17 cellular contexts compared by ENCODE assay signal in the genomic region with DNA sequence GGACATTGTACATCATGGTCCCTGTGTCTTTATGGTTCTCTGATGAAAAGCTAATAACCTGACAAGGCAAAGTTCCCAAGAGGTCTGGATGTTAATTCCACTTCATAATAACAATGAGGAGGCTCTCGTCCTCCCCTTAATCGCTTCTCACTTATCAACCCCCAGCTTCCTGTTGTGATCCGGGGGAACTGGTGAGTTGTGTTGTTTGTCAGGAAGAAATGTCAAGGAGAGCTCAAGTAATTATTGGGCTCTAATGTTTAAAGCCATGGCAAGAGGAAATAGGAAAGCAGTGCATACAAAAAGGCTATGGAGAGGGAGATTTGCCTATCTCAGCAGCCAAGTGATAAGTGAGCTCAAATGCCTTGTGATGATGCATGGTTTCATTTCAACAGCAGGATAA. TPM values are rescaled to one million over a fixed set of nuclear protein-coding genes. Genes with fewer than 3 reads are reported as not detected.
"Had no signal": no experiment of that assay in that cellular context is flagged by ENCODE, and none has a peak within 500 bp of the region (broad histone marks: within the 10 kb centered on the region; RNA-seq: fewer than 3 reads in every experiment).

No MANE protein-coding gene starts in this region.

- H3K4me3 ChIP-seq: body of pancreas, coronary artery, right atrium auricular region, smooth muscle cell, stomach had no signal

- H3K36me3 Mint-ChIP-seq: activated naive CD4-positive, alpha-beta T cell treated with anti-CD3 and anti-CD28 coated beads, Interleukin-2, amount 50 U/mL, for 72 hours; natural killer cell; WTC11 had no signal

- H3K27me3 Mint-ChIP-seq: activated CD4-positive, alpha-beta memory T cell treated with anti-CD3 and anti-CD28 coated beads, Interleukin-2, amount 10 ng/mL, durations not matched to agents 7 days and 5 days; central memory CD8-positive, alpha-beta T cell had no signal

- H3K4me1 Mint-ChIP-seq: activated CD4-positive, alpha-beta memory T cell treated with anti-CD3 and anti-CD28 coated beads, Interleukin-2, amount 10 ng/mL, durations not matched to agents 7 days and 5 days; central memory CD8-positive, alpha-beta T cell; natural killer cell had no signal

- H3K4me2 ChIP-seq: smooth muscle cell had no signal

- H3K27ac ChIP-seq: body of pancreas, coronary artery, foreskin keratinocyte, right atrium auricular region had no signal

- H3K9me3 Mint-ChIP-seq: activated T-cell treated with anti-CD3 and anti-CD28 coated beads, Interleukin-2, amount 50 U/mL, for 24 hours; WTC11 had no signal

- H3K27ac Mint-ChIP-seq: activated CD4-positive, alpha-beta memory T cell treated with anti-CD3 and anti-CD28 coated beads, Interleukin-2, amount 10 ng/mL, durations not matched to agents 7 days and 5 days; activated naive CD4-positive, alpha-beta T cell treated with anti-CD3 and anti-CD28 coated beads, Interleukin-2, amount 50 U/mL, for 72 hours; activated T-cell treated with anti-CD3 and anti-CD28 coated beads, Interleukin-2, amount 50 U/mL, for 24 hours; natural killer cell; WTC11 had no signal

- H3K9me3 ChIP-seq: body of pancreas, right atrium auricular region, stomach had no signal

- H3K4me3 Mint-ChIP-seq: activated CD4-positive, alpha-beta memory T cell treated with anti-CD3 and anti-CD28 coated beads, Interleukin-2, amount 10 ng/mL, durations not matched to agents 7 days and 5 days; activated T-cell treated with anti-CD3 and anti-CD28 coated beads, Interleukin-2, amount 50 U/mL, for 24 hours; central memory CD8-positive, alpha-beta T cell; natural killer cell; WTC11 had no signal

- ATAC-seq: activated naive CD4-positive, alpha-beta T cell treated with anti-CD3 and anti-CD28 coated beads, Interleukin-2, amount 50 U/mL, for 72 hours; body of pancreas; foreskin keratinocyte; natural killer cell; WTC11 had no signal

- DNase-seq: activated CD4-positive, alpha-beta memory T cell treated with anti-CD3 and anti-CD28 coated beads, Interleukin-2, amount 10 ng/mL, durations not matched to agents 7 days and 5 days; activated CD4-positive, alpha-beta T cell treated with anti-CD3 and anti-CD28 coated beads for 4 hours; activated effector memory CD4-positive, alpha-beta T cell treated with Interleukin-2 at 50 U/mL for 16 hours; activated T-cell treated with anti-CD3 and anti-CD28 coated beads, Interleukin-2, amount 50 U/mL, for 24 hours; amygdala; body of pancreas; effector CD4-positive, alpha-beta T cell; foreskin keratinocyte; natural killer cell; stomach; SW 1271 had no signal

- H3K27me3 ChIP-seq: body of pancreas, foreskin keratinocyte, right atrium auricular region, stomach had no signal

- H3K36me3 ChIP-seq: right atrium auricular region, stomach had no signal

RNA-seq across cellular contexts. Expression of a gene that starts 42.8 kb away (rescaled TPM):
- total RNA-seq: activated CD4-positive, alpha-beta memory T cell treated with anti-CD3 and anti-CD28 coated beads, Interleukin-2, amount 10 ng/mL, durations not matched to agents 7 days and 5 days; activated naive CD4-positive, alpha-beta T cell treated with anti-CD3 and anti-CD28 coated beads, Interleukin-2, amount 50 U/mL, for 72 hours had no signal
